In the genomic region with DNA sequence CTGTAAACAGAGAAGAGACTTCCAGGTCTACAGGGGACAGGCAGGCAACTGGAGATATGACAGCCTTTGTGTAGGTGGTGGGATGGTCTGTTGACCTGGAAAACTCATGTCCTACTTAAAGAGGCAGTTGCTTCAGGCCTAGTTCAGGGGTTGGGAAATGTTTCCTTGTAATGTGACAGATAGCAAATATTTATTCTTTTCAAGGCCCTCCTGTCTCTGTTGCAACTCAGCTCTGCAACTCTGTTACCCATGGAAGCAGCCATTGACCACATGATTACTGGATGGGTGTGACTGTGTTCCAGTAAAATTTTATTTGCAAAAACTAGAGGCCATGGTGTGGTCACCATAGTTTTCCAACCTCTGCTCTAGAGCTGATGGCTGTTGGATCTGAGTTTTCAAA, we compare ENCODE assay signal across 17 cellular contexts.
"Had no signal": no experiment of that assay in that cellular context is flagged by ENCODE, and none has a peak within 500 bp of the region (broad histone marks: within the 10 kb centered on the region; RNA-seq: fewer than 3 reads in every experiment).

No MANE protein-coding gene starts in this region.

- H3K4me3 ChIP-seq: coronary artery, gastroesophageal sphincter, heart right ventricle, transverse colon had no signal

- H3K4me3 Mint-ChIP-seq: activated naive CD4-positive, alpha-beta T cell treated with anti-CD3 and anti-CD28 coated beads for 36 hours; activated naive CD8-positive, alpha-beta T cell treated with anti-CD3 and anti-CD28 coated beads, Interleukin-2, amount 50 U/mL, for 24 hours; nephron had no signal

- H3K27ac Mint-ChIP-seq: activated naive CD4-positive, alpha-beta T cell treated with anti-CD3 and anti-CD28 coated beads for 36 hours; activated naive CD8-positive, alpha-beta T cell treated with anti-CD3 and anti-CD28 coated beads, Interleukin-2, amount 50 U/mL, for 24 hours; nephron; progenitor cell of endocrine pancreas had no signal

- H3K36me3 ChIP-seq: gastroesophageal sphincter, heart right ventricle, transverse colon had no signal

- H3K4me1 ChIP-seq: gastroesophageal sphincter, heart right ventricle had no signal

- H3K27me3 ChIP-seq: gastroesophageal sphincter, heart right ventricle, transverse colon had no signal

- DNase-seq: activated CD4-positive, alpha-beta T cell treated with anti-CD3 and anti-CD28 coated beads, Interleukin-2, amount 50 U/mL, for 4 hours; activated CD4-positive, CD25-positive, alpha-beta regulatory T cell treated with anti-CD3 and anti-CD28 coated beads, Interleukin-2, amount 50 U/mL, for 72 hours; activated naive CD4-positive, alpha-beta T cell treated with anti-CD3 and anti-CD28 coated beads for 36 hours; activated naive CD8-positive, alpha-beta T cell treated with anti-CD3 and anti-CD28 coated beads, Interleukin-2, amount 50 U/mL, for 24 hours; activated T-cell treated with anti-CD3 and anti-CD28 coated beads for 4 hours; central memory CD4-positive, alpha-beta T cell; heart right ventricle; mesendoderm; occipital lobe; right cardiac atrium; stimulated activated naive CD8-positive, alpha-beta T cell treated with anti-CD3 and anti-CD28 coated beads, Interleukin-15, Interleukin-2, amounts not matched to agents 100 U/mL and 50 U/mL, for 24 hours; T-helper 9 cell; transverse colon had no signal

- ATAC-seq: activated naive CD8-positive, alpha-beta T cell treated with anti-CD3 and anti-CD28 coated beads, Interleukin-2, amount 50 U/mL, for 24 hours; gastroesophageal sphincter; heart right ventricle; right cardiac atrium; stimulated activated naive CD8-positive, alpha-beta T cell treated with anti-CD3 and anti-CD28 coated beads, Interleukin-15, Interleukin-2, amounts not matched to agents 100 U/mL and 50 U/mL, for 24 hours had no signal

- H3K27me3 Mint-ChIP-seq: activated naive CD8-positive, alpha-beta T cell treated with anti-CD3 and anti-CD28 coated beads, Interleukin-2, amount 50 U/mL, for 24 hours; progenitor cell of endocrine pancreas had no signal

- H3K27ac ChIP-seq: coronary artery, gastroesophageal sphincter, heart right ventricle had no signal

- H3K4me1 Mint-ChIP-seq: activated naive CD8-positive, alpha-beta T cell treated with anti-CD3 and anti-CD28 coated beads, Interleukin-2, amount 50 U/mL, for 24 hours; nephron had no signal
